Comparison of ENCODE assay signal across 8 cellular contexts in the genomic region with DNA sequence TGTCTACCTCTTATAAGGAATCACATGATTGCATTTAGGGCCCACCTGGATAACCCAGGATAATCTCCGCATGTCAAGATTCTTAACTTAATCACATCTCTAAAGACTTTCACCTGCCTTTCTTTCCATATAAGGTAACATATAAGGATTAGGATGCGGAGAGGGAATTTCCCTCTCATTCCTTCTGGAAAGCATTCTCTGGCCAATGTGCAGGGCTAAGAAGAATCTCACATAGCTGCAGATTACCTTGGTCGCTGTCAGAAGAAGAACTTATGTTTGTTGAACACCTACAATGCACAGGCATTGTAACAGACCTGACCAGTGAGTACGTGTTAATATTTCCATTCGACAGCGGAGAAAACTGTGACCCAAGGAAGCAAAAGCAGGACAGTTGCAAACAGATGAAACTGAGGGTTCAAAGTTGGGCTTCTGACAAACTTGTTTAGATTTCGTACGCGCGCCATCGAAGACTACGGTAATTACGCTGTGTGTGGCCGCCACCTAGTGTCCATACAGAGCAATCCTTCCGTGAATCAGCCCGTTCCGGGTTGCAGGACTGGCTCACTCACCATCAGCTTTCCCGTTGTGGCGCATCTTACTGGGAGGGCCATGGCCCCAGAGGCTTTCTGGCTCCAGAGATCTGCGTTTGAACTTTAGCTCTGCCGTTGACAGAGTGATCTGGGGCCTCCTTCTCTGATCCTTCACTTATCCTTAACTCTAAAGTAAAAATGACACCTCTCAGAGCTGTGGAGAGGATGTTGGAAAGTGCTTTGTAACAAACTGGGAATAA. TPM values are rescaled to one million over a fixed set of nuclear protein-coding genes. Genes with fewer than 3 reads are reported as not detected.
DNase-seq lines count a peak whose midpoint lies in the region; ATAC-seq, FAIRE-seq and TF ChIP-seq lines count a peak whose summit lies in the region.

No MANE protein-coding gene starts in this region.

- H3K9me3 ChIP-seq in Loucy (ENCODE audit: insufficient read depth, low read depth, low read length): no peaks in the 10 kb centered on the region
- no peaks in the 10 kb centered on the region for H3K9me3 ChIP-seq in SK-N-SH
- no peaks in the 10 kb centered on the region for H3K9me3 ChIP-seq in trophoblast cell (ENCODE audit: insufficient read depth, low read depth, low read length)

- H3K14ac ChIP-seq in trophoblast cell (ENCODE audit: low read length): no peak overlapping the region

- H3K9me2 ChIP-seq in Loucy (replicated peaks; ENCODE audit: low read depth, low read length) (no peaks in the 10 kb centered on the region), SK-N-SH (no peaks in the 10 kb centered on the region)

- POLR2A ChIA-PET in SK-N-SH (lab: Yijun Ruan, JAX): no interaction called here

- no peak overlapping the region for H2BK12ac ChIP-seq in trophoblast cell (ENCODE audit: low read length)

- H3K27me3 Mint-ChIP-seq in glutamatergic neuron (ENCODE audit: unreplicated experiment): peaks cover under 1% of the 10 kb centered on the region

- peak; percentile 69 for DNase-seq in ACHN
- DNase-seq in SK-N-SH: peak; percentile 74
- peak; percentile 69 for DNase-seq in activated naive CD4-positive, alpha-beta T cell treated with anti-CD3 and anti-CD28 coated beads, Interleukin-2, amount 50 U/mL, for 16 hours
- peak; percentile 74 for DNase-seq in glutamatergic neuron
- peak; percentile 70 to 87 for DNase-seq in trophoblast cell
- DNase-seq in urothelium cell line (ENCODE audit: low spot score): peak; percentile 76

- H3K9me3 Mint-ChIP-seq in glutamatergic neuron (ENCODE audit: unreplicated experiment): peaks cover 5% of the 10 kb centered on the region

- H2AFZ ChIP-seq in Loucy (ENCODE audit: low read length) (peak overlapping the region; percentile 87), SK-N-SH (ENCODE audit: low read depth) (no peak overlapping the region), trophoblast cell (ENCODE audit: insufficient read depth, low read length, poor library complexity) (no peak overlapping the region)

- no peak overlapping the region for H4K12ac ChIP-seq in trophoblast cell (ENCODE audit: low read depth, low read length)

- no peak overlapping the region for H2BK5ac ChIP-seq in trophoblast cell (ENCODE audit: low read depth, low read length, poor library complexity)

- H4K91ac ChIP-seq in trophoblast cell (ENCODE audit: low read depth, low read length): no peak overlapping the region

- H3K23ac ChIP-seq in trophoblast cell (ENCODE audit: low read length): no peak overlapping the region

- H3K4me1 Mint-ChIP-seq in glutamatergic neuron (ENCODE audit: low read depth, unreplicated experiment): no peaks in the 10 kb centered on the region

- no peak overlapping the region for H3K4me3 Mint-ChIP-seq in glutamatergic neuron (ENCODE audit: unreplicated experiment)

- no peak overlapping the region for H3K9ac ChIP-seq in Loucy (ENCODE audit: low read depth, low read length, poor library complexity, severe bottlenecking)
- no peak overlapping the region for H3K9ac ChIP-seq in SK-N-SH
- H3K9ac ChIP-seq in trophoblast cell (ENCODE audit: low read length): no peak overlapping the region

- peak; percentile 67 for ATAC-seq in GM18867 (IDR thresholded peaks at IDR 0.05; ENCODE audit: unreplicated experiment)

- H3F3A ChIP-seq in Loucy (ENCODE audit: low read depth) (no peaks in the 10 kb centered on the region), SK-N-SH (replicated peaks; ENCODE audit: insufficient read depth) (no peaks in the 10 kb centered on the region)

- H4K20me1 ChIP-seq in Loucy (ENCODE audit: insufficient read depth, low read length, poor library complexity, severe bottlenecking) (no peaks in the 10 kb centered on the region), SK-N-SH (ENCODE audit: insufficient read depth) (no peaks in the 10 kb centered on the region)

- no peaks in the 10 kb centered on the region for H3K79me2 ChIP-seq in Loucy (ENCODE audit: insufficient read depth, low read length)
- H3K79me2 ChIP-seq in SK-N-SH (ENCODE audit: insufficient read depth): no peaks in the 10 kb centered on the region
- H3K79me2 ChIP-seq in trophoblast cell (ENCODE audit: control insufficient read depth, insufficient read depth, low read length, poor library complexity): no peaks in the 10 kb centered on the region

- peak; percentile 82 for TF ChIP-seq RAD21 in SK-N-SH (IDR thresholded peaks at IDR 0.05; ENCODE audit: low read length)

- no peak overlapping the region for H3K18ac ChIP-seq in trophoblast cell (ENCODE audit: low read length)

- no peak overlapping the region for H2BK120ac ChIP-seq in trophoblast cell (ENCODE audit: insufficient read depth, low read length, poor library complexity)

- no peak overlapping the region for H4K8ac ChIP-seq in trophoblast cell (ENCODE audit: low read depth, low read length)

- no peaks in the 10 kb centered on the region for H3K79me1 ChIP-seq in trophoblast cell (ENCODE audit: low read length)

- H3K4ac ChIP-seq in trophoblast cell (ENCODE audit: low read depth, low read length): no peak overlapping the region

- 16% methylated on average over 18 of the region's 21 CpGs for WGBS in SK-N-SH (ENCODE audit: low lambda C conversion rate)
- WGBS in trophoblast cell (ENCODE audit: extremely low coverage, insufficient coverage, insufficient read length): no CpG with 5 or more reads among the region's 21 CpGs

- in situ Hi-C loops in ACHN (cut with HindIII; ENCODE audit: low pct_ligation_motif_present, low pct_unique_long_range_greater_than_20kb, low sequenced_read_pairs): no loop called here

- H3K4me3 ChIP-seq in Loucy (ENCODE audit: low read length, poor library complexity, severe bottlenecking) (no peak overlapping the region), SK-N-SH (ENCODE audit: low read depth in 2 of 2, low read length in 1 of 2) (no peak overlapping the region; a peak in 1 of 4 replicates), trophoblast cell (ENCODE audit: low read depth, low read length) (no peak overlapping the region)

- TF ChIP-seq CTCF in Loucy (conservative IDR thresholded peaks at IDR 0.05; ENCODE audit: low read length) (peak; percentile 81), SK-N-SH (IDR thresholded peaks at IDR 0.05) (peak; percentile 77), glutamatergic neuron (IDR thresholded peaks at IDR 0.05; ENCODE audit: partially characterized antibody, unreplicated experiment) (peak; percentile 82)

- H3K4me1 ChIP-seq in Loucy (ENCODE audit: insufficient read depth, low read length, poor library complexity, severe bottlenecking) (no peaks in the 10 kb centered on the region), SK-N-SH (ENCODE audit: control insufficient read depth in 1 of 2, insufficient read depth in 2 of 2, low read depth in 1 of 2, low read length in 1 of 2) (no peaks in the 10 kb centered on the region; a peak in 1 of 4 replicates), trophoblast cell (ENCODE audit: control insufficient read depth in 1 of 2, insufficient read depth in 2 of 2, low read length in 2 of 2) (peaks cover 0 to 2% of the 10 kb centered on the region in 2 experiments)

- H3K27me3 ChIP-seq in Loucy (ENCODE audit: insufficient read depth, low read length, poor library complexity, severe bottlenecking) (no peaks in the 10 kb centered on the region), SK-N-SH (ENCODE audit: insufficient read depth) (no peaks in the 10 kb centered on the region; the same call in 1 of the 2 replicates), trophoblast cell (ENCODE audit: insufficient read depth, low read length) (no peaks in the 10 kb centered on the region)

- H3K4me2 ChIP-seq in Loucy (ENCODE audit: low read depth, low read length, poor library complexity, severe bottlenecking) (peak overlapping the region; percentile 24), SK-N-SH (no peak overlapping the region), trophoblast cell (ENCODE audit: low read length) (peak overlapping the region; percentile 29)

- H2AK5ac ChIP-seq in trophoblast cell (ENCODE audit: low read length): no peak overlapping the region

- no peak overlapping the region for H3K27ac Mint-ChIP-seq in glutamatergic neuron (ENCODE audit: unreplicated experiment)

- H3K27ac ChIP-seq in SK-N-SH (ENCODE audit: low read depth in 2 of 2, low read length in 1 of 2) (no peak overlapping the region), trophoblast cell (ENCODE audit: low read depth, low read length) (no peak overlapping the region)

- CTCF ChIA-PET in SK-N-SH (lab: Yijun Ruan, JAX): interaction anchor here (0.6 to 3.9 kb wide), 37 partner anchors 9 to 463 kb away, joined by 3 to 33 read pairs (median 4); a partner anchor contains a TSS

- H3K36me3 ChIP-seq in Loucy (ENCODE audit: insufficient read depth, low read length): no peaks in the 10 kb centered on the region
- no peaks in the 10 kb centered on the region for H3K36me3 ChIP-seq in SK-N-SH (replicated peaks in 1 of 2; ENCODE audit: control insufficient read depth in 1 of 2, insufficient read depth in 2 of 2, low read length in 1 of 2)
- H3K36me3 ChIP-seq in trophoblast cell (ENCODE audit: control insufficient read depth in 1 of 2, insufficient read depth in 2 of 2, low read length in 2 of 2): no peaks in the 10 kb centered on the region

- FAIRE-seq in urothelium cell line (lab: Jason Lieb, UNC): peak; percentile 48

- no peaks in the 10 kb centered on the region for H3K36me3 Mint-ChIP-seq in glutamatergic neuron (ENCODE audit: unreplicated experiment)

- TF ChIP-seq EP300 in SK-N-SH (IDR thresholded peaks at IDR 0.05; ENCODE audit: borderline replicate concordance in 1 of 2, low read depth in 1 of 2, low read length in 1 of 2): no peak

TF ChIP-seq in SK-N-SH, 30 proteins besides CTCF, POLR2A, EP300 and RAD21 (continues in another document):
- TF ChIP-seq POLR2AphosphoS5 (IDR thresholded peaks at IDR 0.05; ENCODE audit: low read depth, low read length): no peak
- TF ChIP-seq GABPA (IDR thresholded peaks at IDR 0.05; ENCODE audit: low read depth): no peak

RNA-seq across cellular contexts. Expression of a gene that starts 9.5 kb away (rescaled TPM):
- not detected in 2 replicates for polyA plus RNA-seq in SK-N-SH (2012; rRNA removed)
- polyA plus RNA-seq in SK-N-SH (2012; cell fraction: cytosol; rRNA removed): 0.03 TPM in 2 replicates
- polyA plus RNA-seq in SK-N-SH (2012; cell fraction: nucleus; rRNA removed): 0.05 TPM in 2 replicates
- total RNA-seq in glutamatergic neuron (ENCODE audit: unreplicated experiment): not detected
- 0.07 and 0.11 TPM in 2 replicates for polyA plus RNA-seq in trophoblast cell (2013)

RNA-seq across cellular contexts. Expression of a gene that starts 13.0 kb away (rescaled TPM):
- 0.03 TPM in 1 of 2 replicates, not detected in the other for polyA plus RNA-seq in SK-N-SH (2012; rRNA removed)
- 0.08 and 0.09 TPM in 2 replicates for polyA plus RNA-seq in SK-N-SH (2012; cell fraction: cytosol; rRNA removed)
- polyA plus RNA-seq in SK-N-SH (2012; cell fraction: nucleus; rRNA removed): 0.07 and 0.28 TPM in 2 replicates
- not detected for total RNA-seq in glutamatergic neuron (ENCODE audit: unreplicated experiment)
- 0.10 and 0.14 TPM in 2 replicates for polyA plus RNA-seq in trophoblast cell (2013)

RNA-seq across cellular contexts. Expression of a gene that starts 28.0 kb away (rescaled TPM):
- polyA plus RNA-seq in SK-N-SH (2012; rRNA removed): 1.8 and 2.6 TPM in 2 replicates
- polyA plus RNA-seq in SK-N-SH (2012; cell fraction: cytosol; rRNA removed): 0.22 and 0.38 TPM in 2 replicates
- 18.7 and 19.1 TPM in 2 replicates for polyA plus RNA-seq in SK-N-SH (2012; cell fraction: nucleus; rRNA removed)
- total RNA-seq in glutamatergic neuron (ENCODE audit: unreplicated experiment): 5.0 TPM
- 1.8 TPM in 2 replicates for polyA plus RNA-seq in trophoblast cell (2013)

RNA-seq across cellular contexts. Expression of a gene that starts 53.3 kb away (rescaled TPM):
- polyA plus RNA-seq in SK-N-SH (2012; rRNA removed): 2.2 and 2.5 TPM in 2 replicates
- polyA plus RNA-seq in SK-N-SH (2012; cell fraction: cytosol; rRNA removed): 1.0 and 1.4 TPM in 2 replicates
- polyA plus RNA-seq in SK-N-SH (2012; cell fraction: nucleus; rRNA removed): 14.5 and 15.5 TPM in 2 replicates
- 34.5 TPM for total RNA-seq in glutamatergic neuron (ENCODE audit: unreplicated experiment)
- 0.32 and 0.42 TPM in 2 replicates for polyA plus RNA-seq in trophoblast cell (2013)
